In genomic region chr19:43310221-43310620, GRCh38 we compare ENCODE assay signal across 20 cellular contexts. TPM values are rescaled to one million over a fixed set of nuclear protein-coding genes. Genes with fewer than 3 reads are reported as not detected.
DNase-seq lines count a peak whose midpoint lies in the region; ATAC-seq, FAIRE-seq and TF ChIP-seq lines count a peak whose summit lies in the region.
"Had no signal": no experiment of that assay in that cellular context is flagged by ENCODE, and none has a peak within 500 bp of the region (broad histone marks: within the 10 kb centered on the region; RNA-seq: fewer than 3 reads in every experiment).

No MANE protein-coding gene starts in this region.

- TF ChIP-seq CTCF in mammary epithelial cell (conservative IDR thresholded peaks at IDR 0.05 in 1 of 2, IDR thresholded peaks at IDR 0.05 in 1 of 2; ENCODE audit: extremely low read depth in 1 of 2, insufficient read depth in 1 of 2, low read depth in 1 of 2, low read length in 2 of 2) (no peak), MCF 10A (IDR thresholded peaks at IDR 0.05; ENCODE audit: unreplicated experiment) (no peak), RWPE2 (IDR thresholded peaks at IDR 0.05; ENCODE audit: poor library complexity, severe bottlenecking) (no peak), keratinocyte (optimal IDR thresholded peaks at IDR 0.05 in 1 of 3, IDR thresholded peaks at IDR 0.05 in 1 of 3, conservative IDR thresholded peaks at IDR 0.05 in 1 of 3; ENCODE audit: extremely low read depth in 1 of 3, insufficient read depth in 2 of 3, low read length in 3 of 3) (no peak)

- H3K79me2 ChIP-seq in mammary epithelial cell (ENCODE audit: insufficient read depth, low read length) (no peaks in the 10 kb centered on the region), keratinocyte (ENCODE audit: control insufficient read depth, insufficient read depth, low read length) (no peaks in the 10 kb centered on the region)

- peaks cover under 1% of the 10 kb centered on the region for H3K27me3 Mint-ChIP-seq in MCF 10A (ENCODE audit: insufficient read depth, unreplicated experiment)
- peaks cover 15 to 39% of the 10 kb centered on the region in 2 donors for H3K27me3 Mint-ChIP-seq in CD8-positive, alpha-beta memory T cell
- H3K27me3 Mint-ChIP-seq in activated T-helper 17 cell treated with anti-CD3 and anti-CD28 coated beads, Interleukin-2, amount 50 U/mL, for 72 hours = peaks cover 34% of the 10 kb centered on the region

- peaks cover 6% of the 10 kb centered on the region for H3K9me3 Mint-ChIP-seq in MCF 10A (ENCODE audit: unreplicated experiment)
- peaks cover 0 to 2% (median 0%) of the 10 kb centered on the region in 5 donors for H3K9me3 Mint-ChIP-seq in CD8-positive, alpha-beta memory T cell
- no peaks in the 10 kb centered on the region for H3K9me3 Mint-ChIP-seq in activated T-helper 17 cell treated with anti-CD3 and anti-CD28 coated beads, Interleukin-2, amount 50 U/mL, for 72 hours

- H3K27me3 ChIP-seq in mammary epithelial cell (ENCODE audit: insufficient read depth, low read length) = no peaks in the 10 kb centered on the region
- H3K27me3 ChIP-seq in RWPE2 (ENCODE audit: insufficient read depth, poor library complexity, severe bottlenecking) = no peaks in the 10 kb centered on the region
- H3K27me3 ChIP-seq in keratinocyte (ENCODE audit: control insufficient read depth, extremely low read depth, insufficient read depth, low read length) = no peaks in the 10 kb centered on the region
- H3K27me3 ChIP-seq in CD8-positive, alpha-beta memory T cell (ENCODE audit: insufficient read depth, low read length, poor library complexity, severe bottlenecking) = no peaks in the 10 kb centered on the region
- H3K27me3 ChIP-seq: BLaER1 had no signal

- no peak overlapping the region for H3K4me2 ChIP-seq in mammary epithelial cell (ENCODE audit: insufficient read depth, low read depth, low read length)
- peak overlapping the region; percentile 35 for H3K4me2 ChIP-seq in keratinocyte (ENCODE audit: control insufficient read depth, extremely low read depth, insufficient read depth, low read depth, low read length)
- H3K4me2 ChIP-seq: BLaER1 had no signal

- dilution Hi-C loops in mammary epithelial cell (cut with HindIII; ENCODE audit: low sequenced_read_pairs) (no loop called here), keratinocyte (cut with MboI; ENCODE audit: extremely low pct_ligation_motif_present, low sequenced_read_pairs) (no loop called here)

- H3K4me1 ChIP-seq in mammary epithelial cell (ENCODE audit: insufficient read depth, low read length) = peaks cover 6% of the 10 kb centered on the region
- H3K4me1 ChIP-seq in RWPE2 (ENCODE audit: insufficient read depth, poor library complexity, severe bottlenecking) = no peaks in the 10 kb centered on the region
- peaks cover 15% of the 10 kb centered on the region for H3K4me1 ChIP-seq in keratinocyte (ENCODE audit: control insufficient read depth, extremely low read depth, insufficient read depth, low read length)
- H3K4me1 ChIP-seq in CD8-positive, alpha-beta memory T cell (ENCODE audit: insufficient read depth, low read length) = no peaks in the 10 kb centered on the region

- H3K4me1 Mint-ChIP-seq in MCF 10A (ENCODE audit: insufficient read depth, unreplicated experiment) = no peaks in the 10 kb centered on the region
- no peaks in the 10 kb centered on the region for H3K4me1 Mint-ChIP-seq in CD8-positive, alpha-beta memory T cell
- no peaks in the 10 kb centered on the region for H3K4me1 Mint-ChIP-seq in activated T-helper 17 cell treated with anti-CD3 and anti-CD28 coated beads, Interleukin-2, amount 50 U/mL, for 72 hours
- H3K4me1 Mint-ChIP-seq: H9 had no signal

- no peak overlapping the region for H3K4me3 Mint-ChIP-seq in MCF 10A (ENCODE audit: unreplicated experiment)
- no peak overlapping the region for H3K4me3 Mint-ChIP-seq in CD8-positive, alpha-beta memory T cell
- no peak overlapping the region for H3K4me3 Mint-ChIP-seq in activated T-helper 17 cell treated with anti-CD3 and anti-CD28 coated beads, Interleukin-2, amount 50 U/mL, for 72 hours
- H3K4me3 Mint-ChIP-seq: H9 had no signal

- BruUV-seq in mammary epithelial cell (replicated peaks; lab: Mats Ljungman, UMichigan) (no TSS peak), MCF 10A (replicated peaks; lab: Mats Ljungman, UMichigan) (no TSS peak)

- no peaks in the 10 kb centered on the region for H3K9me3 ChIP-seq in mammary epithelial cell (replicated peaks; ENCODE audit: insufficient read depth, low read length)
- no peaks in the 10 kb centered on the region for H3K9me3 ChIP-seq in RWPE2 (ENCODE audit: severe bottlenecking)
- peaks cover 4% of the 10 kb centered on the region for H3K9me3 ChIP-seq in keratinocyte (ENCODE audit: control insufficient read depth, low read depth, low read length)
- H3K9me3 ChIP-seq in CD8-positive, alpha-beta memory T cell (ENCODE audit: low read length) = no peaks in the 10 kb centered on the region
- H3K9me3 ChIP-seq: BLaER1 had no signal

- CTCF ChIA-PET in mammary epithelial cell (lab: Charles Lee; ENCODE audit: low non-redundant PET) (interaction anchor here (0.7 kb wide), 1 partner anchor 40 kb away, joined by 3 read pairs; no protein-coding TSS in a partner anchor), MCF 10A (lab: Yijun Ruan, JAX) (interaction anchor here (1.1 to 3.2 kb wide), 2 partner anchors 8 to 116 kb away, joined by 3 to 15 read pairs; no protein-coding TSS in a partner anchor)
- CTCF ChIA-PET in CD8-positive, alpha-beta memory T cell (lab: Charles Lee) = no interaction called here

- in situ Hi-C loops in mammary epithelial cell (cut with MboI; ENCODE audit: low sequenced_read_pairs in 2 of 2) = loop anchor here in 1 of 2 donors (10.0 kb wide), 1 partner anchor 105 kb away; the partner anchor contains the start of gene TEX101

- intact Hi-C loops in mammary epithelial cell (cut with micrococcal nuclease) (no loop called here), MCF 10A (cut with micrococcal nuclease) (no loop called here)

- DNase-seq in mammary epithelial cell (peak; percentile 28), MCF 10A (ENCODE audit: unreplicated experiment) (no peak), RWPE2 (ENCODE audit: low spot score) (no peak), cerebellar cortex (ENCODE audit: low spot score) (peak; percentile 47), keratinocyte (ENCODE audit: low read depth, low spot score) (no peak)
- DNase-seq in CD8-positive, alpha-beta memory T cell = no peak
- DNase-seq in activated effector memory CD4-positive, alpha-beta T cell treated with Interleukin-2 at 50 U/mL for 16 hours = no peak
- DNase-seq: AML-193, Calu3, DMS 273 treated with DMSO at 0.1 percent for 48 hours, GF-D8, GOT3, H9 had no signal

- H4K20me1 ChIP-seq in mammary epithelial cell (ENCODE audit: insufficient read depth, low read length) (no peaks in the 10 kb centered on the region), keratinocyte (ENCODE audit: control insufficient read depth, extremely low read depth, insufficient read depth, low read length) (no peaks in the 10 kb centered on the region)
- H4K20me1 ChIP-seq: BLaER1 had no signal

- H3K27ac Mint-ChIP-seq in MCF 10A (ENCODE audit: low read depth, unreplicated experiment) = no peak overlapping the region
- no peak overlapping the region for H3K27ac Mint-ChIP-seq in CD8-positive, alpha-beta memory T cell
- no peak overlapping the region for H3K27ac Mint-ChIP-seq in activated T-helper 17 cell treated with anti-CD3 and anti-CD28 coated beads, Interleukin-2, amount 50 U/mL, for 72 hours
- H3K27ac Mint-ChIP-seq: H9 had no signal

- H3K9me1 ChIP-seq in keratinocyte (ENCODE audit: control insufficient read depth, extremely low read depth, insufficient read depth, low read length) = no peaks in the 10 kb centered on the region

- FAIRE-seq in keratinocyte (lab: Jason Lieb, UNC) = peak; percentile 84
- FAIRE-seq: GM18507, HepG2, HTR-8/SVneo had no signal

- no peak overlapping the region for H2AFZ ChIP-seq in mammary epithelial cell (ENCODE audit: low read depth, low read length)
- H2AFZ ChIP-seq in keratinocyte (ENCODE audit: control insufficient read depth, low read length) = no peak overlapping the region

- no peak overlapping the region for H3K9ac ChIP-seq in mammary epithelial cell (ENCODE audit: insufficient read depth, low read length)
- no peak overlapping the region for H3K9ac ChIP-seq in keratinocyte (ENCODE audit: control insufficient read depth, extremely low read depth, insufficient read depth, low read length)
- H3K9ac ChIP-seq: BLaER1 had no signal

- H3K36me3 ChIP-seq in mammary epithelial cell (ENCODE audit: insufficient read depth, low read length) (no peaks in the 10 kb centered on the region), RWPE2 (ENCODE audit: low read depth) (no peaks in the 10 kb centered on the region), keratinocyte (ENCODE audit: control insufficient read depth in 2 of 2, extremely low read depth in 1 of 2, insufficient read depth in 2 of 2, low read length in 2 of 2) (no peaks in the 10 kb centered on the region)
- no peaks in the 10 kb centered on the region for H3K36me3 ChIP-seq in CD8-positive, alpha-beta memory T cell (ENCODE audit: insufficient read depth, low read length)
- H3K36me3 ChIP-seq: BLaER1 had no signal

- WGBS in mammary epithelial cell (ENCODE audit: low coverage, missing lambda C conversion rate) = 75% methylated on average over 3 of the region's 3 CpGs

- POLR2A ChIA-PET in MCF 10A (lab: Yijun Ruan, JAX) = no interaction called here
- POLR2A ChIA-PET in CD8-positive, alpha-beta memory T cell (lab: Charles Lee) = no interaction called here

- no peak overlapping the region for H3K27ac ChIP-seq in mammary epithelial cell (ENCODE audit: insufficient read depth, low read depth, low read length)
- no peak overlapping the region for H3K27ac ChIP-seq in RWPE2 (ENCODE audit: poor library complexity, severe bottlenecking)
- H3K27ac ChIP-seq in keratinocyte (ENCODE audit: control insufficient read depth, insufficient read depth, low read length) = no peak overlapping the region
- H3K27ac ChIP-seq in CD8-positive, alpha-beta memory T cell (ENCODE audit: low read depth, low read length) = no peak overlapping the region
- H3K27ac ChIP-seq: 22Rv1, BLaER1 had no signal

- no peaks in the 10 kb centered on the region for H3K36me3 Mint-ChIP-seq in MCF 10A (ENCODE audit: insufficient read depth, unreplicated experiment)
- no peaks in the 10 kb centered on the region for H3K36me3 Mint-ChIP-seq in CD8-positive, alpha-beta memory T cell
- H3K36me3 Mint-ChIP-seq in activated T-helper 17 cell treated with anti-CD3 and anti-CD28 coated beads, Interleukin-2, amount 50 U/mL, for 72 hours (ENCODE audit: low read depth) = no peaks in the 10 kb centered on the region

- H3K4me3 ChIP-seq in mammary epithelial cell (replicated peaks in 1 of 3; ENCODE audit: insufficient read depth in 1 of 3, low read depth in 2 of 3, low read length in 3 of 3) (no peak overlapping the region), RWPE2 (ENCODE audit: severe bottlenecking) (no peak overlapping the region), keratinocyte (ENCODE audit: control insufficient read depth in 2 of 3, extremely low read depth in 1 of 3, insufficient read depth in 2 of 3, low read depth in 1 of 3, low read length in 3 of 3) (no peak overlapping the region)
- H3K4me3 ChIP-seq in CD8-positive, alpha-beta memory T cell (ENCODE audit: low read length) = no peak overlapping the region
- H3K4me3 ChIP-seq: BLaER1 had no signal

- ATAC-seq in RWPE2 (ENCODE audit: low read depth) = peak; percentile 49; the same call in 1 of the 3 replicates
- ATAC-seq in activated T-helper 17 cell treated with anti-CD3 and anti-CD28 coated beads, Interleukin-2, amount 50 U/mL, for 72 hours (replicated peaks) = no peak
- ATAC-seq: HepG2 had no signal

RNA-seq across cellular contexts. Expression of gene PSG9, which starts 40.9 kb away (rescaled TPM):
- total RNA-seq in mammary epithelial cell = under 1 TPM in 1 of 2 donors, not detected in 1; 0.33 TPM
- 0.10 TPM for polyA plus RNA-seq in mammary epithelial cell
- polyA minus RNA-seq in mammary epithelial cell = not detected
- not detected in 2 replicates for total RNA-seq in MCF 10A (2022)
- 0.10 to 0.22 TPM (median 0.14 TPM) in 3 replicates for polyA plus RNA-seq in keratinocyte
- polyA plus RNA-seq in keratinocyte (2011; ENCODE audit: low read depth) = 0.41 TPM
- 0.12 and 0.21 TPM in 2 replicates for polyA plus RNA-seq in keratinocyte (2011; cell fraction: cytosol; rRNA removed)
- polyA plus RNA-seq in keratinocyte (2011; cell fraction: nucleus; rRNA removed) = 0.19 and 0.27 TPM in 2 replicates
- polyA plus RNA-seq in keratinocyte (2012; ENCODE audit: low replicate concordance) = 0.14 and 2.2 TPM in 2 replicates
- 0.36 TPM in 1 of 3 replicates, not detected in the others for polyA minus RNA-seq in keratinocyte
- not detected for polyA minus RNA-seq in keratinocyte (2011; cell fraction: cytosol; rRNA and poly(A)+ RNA removed)
- polyA minus RNA-seq in keratinocyte (2011; cell fraction: nucleus; rRNA and poly(A)+ RNA removed) = 0.21 and 0.31 TPM in 2 replicates
- not detected for total RNA-seq in CD8-positive, alpha-beta memory T cell
- polyA plus RNA-seq in CD8-positive, alpha-beta memory T cell = not detected
- under 1 TPM in 1 of 2 donors, not detected in 1; 0.24 TPM for total RNA-seq in activated T-helper 17 cell treated with anti-CD3 and anti-CD28 coated beads, Interleukin-2, amount 50 U/mL, for 72 hours
- total RNA-seq: H9, HepG2 had no signal

RNA-seq across cellular contexts. Expression of gene CD177, which starts 43.3 kb away (rescaled TPM):
- total RNA-seq in mammary epithelial cell = 1 to 10 TPM in 1 of 2 donors, under 1 TPM in 1; 0.52 to 1.7 TPM
- 0.19 TPM for polyA plus RNA-seq in mammary epithelial cell
- polyA minus RNA-seq in mammary epithelial cell = not detected
- total RNA-seq in MCF 10A (2022) = 0.26 and 0.96 TPM in 2 replicates
- 1.1 to 1.7 TPM (median 1.2 TPM) in 3 replicates for polyA plus RNA-seq in keratinocyte
- polyA plus RNA-seq in keratinocyte (2011; ENCODE audit: low read depth) = 0.62 TPM
- 0.79 and 1.4 TPM in 2 replicates for polyA plus RNA-seq in keratinocyte (2011; cell fraction: cytosol; rRNA removed)
- 2.3 and 3.7 TPM in 2 replicates for polyA plus RNA-seq in keratinocyte (2011; cell fraction: nucleus; rRNA removed)
- 0.78 and 0.97 TPM in 2 replicates for polyA plus RNA-seq in keratinocyte (2012; ENCODE audit: low replicate concordance)
- polyA minus RNA-seq in keratinocyte = 2.9 to 3.6 TPM (median 3.5 TPM) in 3 replicates
- polyA minus RNA-seq in keratinocyte (2011; cell fraction: cytosol; rRNA and poly(A)+ RNA removed) = 2.3 TPM
- polyA minus RNA-seq in keratinocyte (2011; cell fraction: nucleus; rRNA and poly(A)+ RNA removed) = 2.1 and 4.3 TPM in 2 replicates
- total RNA-seq in CD8-positive, alpha-beta memory T cell = not detected
- not detected for polyA plus RNA-seq in CD8-positive, alpha-beta memory T cell
- not detected for total RNA-seq in activated T-helper 17 cell treated with anti-CD3 and anti-CD28 coated beads, Interleukin-2, amount 50 U/mL, for 72 hours
- total RNA-seq: Daoy, HepG2 had no signal
- polyA plus RNA-seq: HepG2 had no signal

Comparison
In these comparisons a context has a peak if more than half of its experiments do, and no peak if none do; other contexts are left out.
1. DNase-seq: peak in mammary epithelial cell (single experiment) and cerebellar cortex (single experiment); none in MCF 10A (single experiment), RWPE2 (single experiment), keratinocyte (single experiment), CD8-positive, alpha-beta memory T cell (0 of 5) and activated effector memory CD4-positive, alpha-beta T cell treated with Interleukin-2 at 50 U/mL for 16 hours (single experiment).